In the genomic region with DNA sequence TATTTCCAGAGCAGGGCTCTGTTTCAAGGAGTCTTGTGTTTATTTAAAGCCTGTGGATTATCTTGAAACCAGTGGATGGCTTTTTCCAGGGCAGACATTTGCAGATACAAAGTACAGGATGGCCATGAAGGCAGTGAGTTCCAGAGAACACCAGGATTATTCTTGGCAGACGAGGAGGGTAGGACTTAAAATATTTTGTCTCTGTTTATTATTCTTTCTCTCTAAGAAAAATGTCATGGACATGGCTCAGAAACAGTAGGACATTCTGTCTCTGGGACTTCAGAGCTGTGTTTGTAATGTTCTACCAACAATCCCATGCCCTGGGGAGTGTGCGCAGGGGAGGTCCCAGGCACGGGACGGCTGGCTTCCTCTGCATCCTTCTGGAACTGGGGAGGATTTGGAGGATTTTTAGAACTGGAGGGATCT, we compare ENCODE assay signal across 1 cellular context.
TF ChIP-seq lines count a peak whose summit lies in the region.

No MANE protein-coding gene starts in this region.

TF ChIP-seq in liver, 16 proteins besides CTCF, POLR2A, EP300 and RAD21 (continued from another document):
- TF ChIP-seq GABPA (IDR thresholded peaks at IDR 0.05 in 1 of 2, conservative IDR thresholded peaks at IDR 0.05 in 1 of 2): no peak
TF ChIP-seq in liver: peak in this region for 3.
